In genomic region chr15:80989518-80990478, GRCh38 we compare ENCODE assay signal across 8 cellular contexts. TPM values are rescaled to one million over a fixed set of nuclear protein-coding genes. Genes with fewer than 3 reads are reported as not detected.
DNase-seq lines count a peak whose midpoint lies in the region; ATAC-seq, FAIRE-seq and TF ChIP-seq lines count a peak whose summit lies in the region.

Gene MESD, minus strand, starts transcription at chr15:80989819. Its CDS starts 28 bp downstream, at chr15:80989791.

- H3K9me3 ChIP-seq in BE2C: no peaks in the 10 kb centered on the region

- H3K36me3 ChIP-seq in BE2C (no peaks in the 10 kb centered on the region), kidney epithelial cell (ENCODE audit: control insufficient read depth, insufficient read depth, low read length) (no peaks in the 10 kb centered on the region)

- H3K4me1 ChIP-seq in BE2C: no peaks in the 10 kb centered on the region

- peak; percentile 94 for ATAC-seq in HG03442 (IDR thresholded peaks at IDR 0.05; ENCODE audit: unreplicated experiment)

- H3K4me3 ChIP-seq in BE2C (ENCODE audit: low read depth, low read length) (peak within 1 kb of the TSS; percentile 99), kidney epithelial cell (ENCODE audit: low read depth, low read length) (peak within 1 kb of the TSS; percentile 97)

- TF ChIP-seq CTCF in BE2C (IDR thresholded peaks at IDR 0.05; ENCODE audit: low read depth, low read length) (no peak), kidney epithelial cell (IDR thresholded peaks at IDR 0.05; ENCODE audit: insufficient read depth, low read length, poor library complexity, severe bottlenecking) (no peak)

- H3K27me3 ChIP-seq in BE2C: no peaks in the 10 kb centered on the region
- H3K27me3 ChIP-seq in kidney epithelial cell (ENCODE audit: control insufficient read depth, insufficient read depth, low read length): no peaks in the 10 kb centered on the region

- DNase-seq in BE2C: peak; percentile 99
- peak; percentile 86 for DNase-seq in GM19239 (ENCODE audit: insufficient read length, low spot score)
- DNase-seq in NCI-H510A treated with DMSO at 0.1 percent for 48 hours (lab: John Stamatoyannopoulos, UW): peak; percentile 70
- DNase-seq in activated CD4-positive, alpha-beta T cell treated with anti-CD3 and anti-CD28 coated beads for 24 hours (ENCODE audit: low read depth in 2 of 2): peak; percentile 99
- peak; percentile 100 for DNase-seq in cerebellum (ENCODE audit: low spot score)
- DNase-seq in kidney epithelial cell (ENCODE audit: low read depth): peak; percentile 69
- DNase-seq in stimulated activated CD4-positive, alpha-beta T cell treated with anti-CD3 and anti-CD28 coated beads, Interleukin-15, amount 100 ng/mL, for 24 hours: peak; percentile 98

- peak; percentile 90 for FAIRE-seq in GM19239 (lab: Jason Lieb, UNC)

RNA-seq across cellular contexts. Expression of gene MESD, which starts in this region (rescaled TPM):
- polyA plus RNA-seq in BE2C (2012; ENCODE audit: insufficient read depth, insufficient read length, low read depth): 50.1 TPM
- total RNA-seq in cerebellum (22.1 TPM), kidney epithelial cell (24.7 and 25.9 TPM in 2 replicates)

Comparison
In these comparisons a context has a peak if more than half of its experiments do, and no peak if none do; other contexts are left out.
1. Peak in every context shown above with its lines: DNase-seq, ATAC-seq and H3K4me3 ChIP-seq.